Comparison of ENCODE assay signal across 19 cellular contexts in genomic region chr6:71038966-71039365, GRCh38.
A peak's percentile ranks its signal among the peaks of the same experiment; 100 is the strongest.
DNase-seq lines count a peak whose midpoint lies in the region; FAIRE-seq and TF ChIP-seq lines count a peak whose summit lies in the region.
"Had no signal": no experiment of that assay in that cellular context is flagged by ENCODE, and none has a peak within 500 bp of the region (broad histone marks: within the 10 kb centered on the region; RNA-seq: fewer than 3 reads in every experiment).

No MANE protein-coding gene starts in this region.

- no peak for FAIRE-seq in GM12892 (lab: Jason Lieb, UNC)
- FAIRE-seq: H1, HepG2, RCC 7860 had no signal

- H3K4me3 ChIP-seq in fibroblast of mammary gland (ENCODE audit: control insufficient read depth, low read depth, low read length) = no peak overlapping the region
- H3K4me3 ChIP-seq: BLaER1 had no signal

- CTCF ChIA-PET in HEK293T (lab: Yijun Ruan, JAX) = no interaction called here

- DNase-seq in DMS53 (lab: John Stamatoyannopoulos, UW) (peak; percentile 49), DMS53 treated with DMSO at 0.1 percent for 48 hours (lab: John Stamatoyannopoulos, UW; ENCODE audit: unreplicated experiment) (no peak), HEK293T (ENCODE audit: extremely low spot score) (peak; percentile 32), NCI-H446 treated with DMSO at 0.1 percent for 48 hours (lab: John Stamatoyannopoulos, UW) (peak; percentile 86), fibroblast of mammary gland (ENCODE audit: low read depth) (peak; percentile 22), GM12892 (ENCODE audit: insufficient read length) (no peak), COLO829 (ENCODE audit: low spot score) (no peak)
- no peak for DNase-seq in stimulated activated CD4-positive, alpha-beta T cell treated with anti-CD3 and anti-CD28 coated beads, Interleukin-1b, Interleukin-23, amount 100 ng/mL, for 48 hours
- DNase-seq: 8988T, DND-41, GDM1, MM.1S, NCI-H1436 treated with DMSO at 0.1 percent for 48 hours, SHP77 treated with DMSO at 0.1 percent for 48 hours, T-helper 17 cell had no signal

- no peak for TF ChIP-seq POLR2A in GM12892 (IDR thresholded peaks at IDR 0.05; ENCODE audit: low read depth, low read length)

- POLR2A ChIA-PET in HEK293T (lab: Yijun Ruan, JAX) = no interaction called here

- no peak for TF ChIP-seq CTCF in fibroblast of mammary gland (conservative IDR thresholded peaks at IDR 0.05; ENCODE audit: control insufficient read depth, insufficient read depth, low read depth, low read length)

TF ChIP-seq in HEK293T, 16 proteins besides CTCF, POLR2A, EP300 and RAD21:
- TF ChIP-seq TARDBP (IDR thresholded peaks at IDR 0.05) (no peak), PKNOX1 (IDR thresholded peaks at IDR 0.05) (no peak), ELF4 (IDR thresholded peaks at IDR 0.05) (no peak), SUZ12 (IDR thresholded peaks at IDR 0.05) (no peak), L3MBTL2 (conservative IDR thresholded peaks at IDR 0.05) (no peak), BHLHE40 (IDR thresholded peaks at IDR 0.05; ENCODE audit: borderline replicate concordance) (no peak), ARNT (IDR thresholded peaks at IDR 0.05) (no peak), NFRKB (IDR thresholded peaks at IDR 0.05) (no peak)

Comparison
In these comparisons a context has a peak if more than half of its experiments do, and no peak if none do; other contexts are left out.
1. DNase-seq: peak in DMS53 (single experiment), HEK293T (single experiment), NCI-H446 treated with DMSO at 0.1 percent for 48 hours (single experiment) and fibroblast of mammary gland (single experiment); none in DMS53 treated with DMSO at 0.1 percent for 48 hours (single experiment), GM12892 (single experiment), stimulated activated CD4-positive, alpha-beta T cell treated with anti-CD3 and anti-CD28 coated beads, Interleukin-1b, Interleukin-23, amount 100 ng/mL, for 48 hours (single experiment) and COLO829 (single experiment).